ENCODE assay signal across 1 cellular context in genomic region chr5:34826347-34826746, GRCh38.
TF ChIP-seq lines count a peak whose summit lies in the region.

No MANE protein-coding gene starts in this region.

TF ChIP-seq in WTC11, 78 proteins besides CTCF, POLR2A, EP300 and RAD21 (continued from another document):
- no peak for TF ChIP-seq ARID4B (CRISPR knock-in tag; IDR thresholded peaks at IDR 0.05; ENCODE audit: borderline replicate concordance)
- TF ChIP-seq ZMAT4 (CRISPR knock-in tag; IDR thresholded peaks at IDR 0.05) = no peak
- TF ChIP-seq USF2 (CRISPR knock-in tag; IDR thresholded peaks at IDR 0.05) = no peak
